ENCODE assay signal across 8 cellular contexts in genomic region chr5:76521240-76521758, GRCh38.
A peak's percentile ranks its signal among the peaks of the same experiment; 100 is the strongest.
DNase-seq lines count a peak whose midpoint lies in the region; ATAC-seq and TF ChIP-seq lines count a peak whose summit lies in the region.

No MANE protein-coding gene starts in this region.

- H3K36me3 ChIP-seq in mesenchymal stem cell (ENCODE audit: control insufficient read depth in 1 of 2, insufficient read depth in 2 of 2, low read depth in 1 of 2, low read length in 2 of 2) (no peaks in the 10 kb centered on the region), neuronal stem cell (replicated peaks in 1 of 2; ENCODE audit: control insufficient read depth in 2 of 2, insufficient read depth in 2 of 2, low read length in 2 of 2) (no peaks in the 10 kb centered on the region), endodermal cell (ENCODE audit: control insufficient read depth, insufficient read depth, low read length) (no peaks in the 10 kb centered on the region)

- no peak overlapping the region for H2BK120ac ChIP-seq in mesenchymal stem cell (ENCODE audit: low read depth, low read length)
- H2BK120ac ChIP-seq in neuronal stem cell (ENCODE audit: low read depth, low read length), result no peak overlapping the region

- H3K36me3 Mint-ChIP-seq in activated CD8-positive, alpha-beta T cell treated with anti-CD3 and anti-CD28 coated beads for 36 hours (ENCODE audit: low read depth), result peaks cover 13% of the 10 kb centered on the region
- H3K36me3 Mint-ChIP-seq in endodermal cell (ENCODE audit: low read depth) (peaks cover 4% of the 10 kb centered on the region), endothelial cell (ENCODE audit: low read depth, unreplicated experiment) (no peaks in the 10 kb centered on the region)

- H3K23ac ChIP-seq in mesenchymal stem cell (ENCODE audit: low read length in 2 of 2) (no peak overlapping the region), neuronal stem cell (ENCODE audit: low read depth, low read length, poor library complexity) (no peak overlapping the region)

- H2AFZ ChIP-seq in mesenchymal stem cell (ENCODE audit: low read depth, low read length), result no peak overlapping the region
- H2AFZ ChIP-seq in neuronal stem cell (ENCODE audit: low read length), result no peak overlapping the region

- POLR2A ChIA-PET in activated CD8-positive, alpha-beta T cell treated with anti-CD3 and anti-CD28 coated beads for 36 hours (lab: Charles Lee), result no interaction called here

- H3K4me3 ChIP-seq in mesenchymal stem cell (ENCODE audit: insufficient read depth in 1 of 2, low read depth in 1 of 2, low read length in 2 of 2), result no peak overlapping the region
- H3K4me3 ChIP-seq in neuronal stem cell (ENCODE audit: low read length in 2 of 2), result no peak overlapping the region
- H3K4me3 ChIP-seq in endodermal cell (ENCODE audit: low read length), result no peak overlapping the region

- intact Hi-C loops in activated CD8-positive, alpha-beta T cell treated with anti-CD3 and anti-CD28 coated beads for 36 hours (cut with micrococcal nuclease), result no loop called here

- peak; percentile 11 for DNase-seq in activated CD8-positive, alpha-beta T cell treated with anti-CD3 and anti-CD28 coated beads for 36 hours
- DNase-seq in mesenchymal stem cell (no peak), ureter (ENCODE audit: low spot score) (no peak), neuronal stem cell (ENCODE audit: low spot score) (no peak), endodermal cell (no peak), endothelial cell (ENCODE audit: low spot score) (no peak)

- WGBS in mesenchymal stem cell, result 79% methylated on average over 5 of the region's 6 CpGs
- no CpG with 5 or more reads among the region's 6 CpGs for WGBS in neuronal stem cell (ENCODE audit: extremely low coverage in 2 of 2, insufficient read length in 2 of 2, insufficient replicate concordance in 1 of 2), 2 donors
- 89 to 93% methylated on average over 4 to 6 of the region's 6 CpGs for WGBS in endodermal cell (ENCODE audit: insufficient coverage in 1 of 2, insufficient read length in 1 of 2), 2 experiments

- no peak overlapping the region for H3K4ac ChIP-seq in mesenchymal stem cell (ENCODE audit: low read depth in 1 of 2, low read length in 2 of 2)
- H3K4ac ChIP-seq in neuronal stem cell (ENCODE audit: low read length), result no peak overlapping the region

- no peaks in the 10 kb centered on the region for H3K9me3 Mint-ChIP-seq in activated CD8-positive, alpha-beta T cell treated with anti-CD3 and anti-CD28 coated beads for 36 hours
- H3K9me3 Mint-ChIP-seq in endodermal cell (peaks cover 17% of the 10 kb centered on the region), endothelial cell (ENCODE audit: unreplicated experiment) (no peaks in the 10 kb centered on the region)

- H2BK15ac ChIP-seq in mesenchymal stem cell (ENCODE audit: low read depth, poor library complexity, severe bottlenecking) (no peak overlapping the region), neuronal stem cell (ENCODE audit: low read length) (no peak overlapping the region)

- H3K4me2 ChIP-seq in mesenchymal stem cell (ENCODE audit: low read length, poor library complexity, severe bottlenecking) (no peak overlapping the region), neuronal stem cell (ENCODE audit: insufficient read depth, low read length, poor library complexity, severe bottlenecking) (no peak overlapping the region)

- H3K79me1 ChIP-seq in mesenchymal stem cell (replicated peaks; ENCODE audit: low read length, poor library complexity, severe bottlenecking) (no peaks in the 10 kb centered on the region), neuronal stem cell (ENCODE audit: low read depth, low read length) (no peaks in the 10 kb centered on the region)

- H3K4me1 Mint-ChIP-seq in activated CD8-positive, alpha-beta T cell treated with anti-CD3 and anti-CD28 coated beads for 36 hours (ENCODE audit: low read depth), result peaks cover 55% of the 10 kb centered on the region
- H3K4me1 Mint-ChIP-seq in endodermal cell, result peaks cover 24% of the 10 kb centered on the region
- peaks cover 7% of the 10 kb centered on the region for H3K4me1 Mint-ChIP-seq in endothelial cell (ENCODE audit: unreplicated experiment)

- H4K91ac ChIP-seq in mesenchymal stem cell (ENCODE audit: low read length) (no peak overlapping the region), neuronal stem cell (ENCODE audit: low read depth, low read length, poor library complexity) (no peak overlapping the region)

- H4K8ac ChIP-seq in mesenchymal stem cell (ENCODE audit: low read length) (no peak overlapping the region), neuronal stem cell (ENCODE audit: low read depth, low read length) (no peak overlapping the region)

- no peak overlapping the region for H3K4me3 Mint-ChIP-seq in activated CD8-positive, alpha-beta T cell treated with anti-CD3 and anti-CD28 coated beads for 36 hours
- no peak overlapping the region for H3K4me3 Mint-ChIP-seq in endodermal cell
- no peak overlapping the region for H3K4me3 Mint-ChIP-seq in endothelial cell (ENCODE audit: unreplicated experiment)

- H3K14ac ChIP-seq in mesenchymal stem cell (ENCODE audit: low read length in 2 of 2) (no peak overlapping the region), neuronal stem cell (ENCODE audit: low read length) (no peak overlapping the region)

- H3K27ac ChIP-seq in mesenchymal stem cell (ENCODE audit: low read length, poor library complexity, severe bottlenecking), result no peak overlapping the region
- no peak overlapping the region for H3K27ac ChIP-seq in neuronal stem cell (replicated peaks; ENCODE audit: low read length)
- H3K27ac ChIP-seq in endodermal cell (ENCODE audit: low read depth, low read length), result no peak overlapping the region

- H2BK5ac ChIP-seq in mesenchymal stem cell (ENCODE audit: low read depth, low read length, poor library complexity, severe bottlenecking) (no peak overlapping the region), neuronal stem cell (ENCODE audit: low read length) (no peak overlapping the region)

- H3K27me3 ChIP-seq in mesenchymal stem cell (ENCODE audit: control insufficient read depth in 1 of 2, insufficient read depth in 1 of 2, low read length in 2 of 2) (peaks cover 0 to 5% of the 10 kb centered on the region in 2 experiments), neuronal stem cell (ENCODE audit: control insufficient read depth in 3 of 3, insufficient read depth in 3 of 3, low read depth in 1 of 3, low read length in 3 of 3) (no peaks in the 10 kb centered on the region), endodermal cell (ENCODE audit: control insufficient read depth, insufficient read depth, low read length, poor library complexity, severe bottlenecking) (no peaks in the 10 kb centered on the region)

- H3K18ac ChIP-seq in mesenchymal stem cell (ENCODE audit: low read depth in 1 of 2, low read length in 2 of 2), result no peak overlapping the region
- H3K18ac ChIP-seq in neuronal stem cell (ENCODE audit: low read length), result no peak overlapping the region

- peak overlapping the region; percentile 82 for H3K27ac Mint-ChIP-seq in activated CD8-positive, alpha-beta T cell treated with anti-CD3 and anti-CD28 coated beads for 36 hours
- no peak overlapping the region for H3K27ac Mint-ChIP-seq in endodermal cell
- no peak overlapping the region for H3K27ac Mint-ChIP-seq in endothelial cell (ENCODE audit: unreplicated experiment)

- ATAC-seq in GM18508 (IDR thresholded peaks at IDR 0.05; ENCODE audit: insufficient read depth, unreplicated experiment) (peak; percentile 78), HG02759 (IDR thresholded peaks at IDR 0.05; ENCODE audit: unreplicated experiment) (peak; percentile 53)
- ATAC-seq in activated CD8-positive, alpha-beta T cell treated with anti-CD3 and anti-CD28 coated beads for 36 hours, result peak; percentile 90

- no peak for TF ChIP-seq CTCF in activated CD8-positive, alpha-beta T cell treated with anti-CD3 and anti-CD28 coated beads for 36 hours (IDR thresholded peaks at IDR 0.05)
- TF ChIP-seq CTCF in endodermal cell (conservative IDR thresholded peaks at IDR 0.05) (no peak), endothelial cell (IDR thresholded peaks at IDR 0.05; ENCODE audit: unreplicated experiment) (no peak)

- H3K9ac ChIP-seq in mesenchymal stem cell (ENCODE audit: low read length), result peak overlapping the region; percentile 66
- H3K9ac ChIP-seq in neuronal stem cell (ENCODE audit: low read depth, low read length, poor library complexity), result no peak overlapping the region
- H3K9ac ChIP-seq in endodermal cell (ENCODE audit: extremely low read depth, low read length, poor library complexity, severe bottlenecking), result no peak overlapping the region

- CTCF ChIA-PET in activated CD8-positive, alpha-beta T cell treated with anti-CD3 and anti-CD28 coated beads for 36 hours (lab: Charles Lee), result interaction anchor here (1.0 to 1.7 kb wide), 2 partner anchors 22 to 118 kb away, joined by 3 to 6 read pairs; no protein-coding TSS in a partner anchor

- H2AK5ac ChIP-seq in mesenchymal stem cell (ENCODE audit: low read length, severe bottlenecking) (no peak overlapping the region), neuronal stem cell (ENCODE audit: low read depth, low read length) (no peak overlapping the region)

- H3K9me3 ChIP-seq in mesenchymal stem cell (ENCODE audit: control insufficient read depth, low read length) (no peaks in the 10 kb centered on the region), neuronal stem cell (replicated peaks in 1 of 2; ENCODE audit: control insufficient read depth in 2 of 2, insufficient read depth in 1 of 2, low read depth in 1 of 2, low read length in 2 of 2) (peaks cover 0 to 5% of the 10 kb centered on the region in 2 donors), endodermal cell (ENCODE audit: control insufficient read depth, low read length) (no peaks in the 10 kb centered on the region)

- no peaks in the 10 kb centered on the region for H3K27me3 Mint-ChIP-seq in activated CD8-positive, alpha-beta T cell treated with anti-CD3 and anti-CD28 coated beads for 36 hours
- peaks cover 6% of the 10 kb centered on the region for H3K27me3 Mint-ChIP-seq in endodermal cell (ENCODE audit: insufficient read depth)
- no peaks in the 10 kb centered on the region for H3K27me3 Mint-ChIP-seq in endothelial cell (ENCODE audit: unreplicated experiment)

- H3K4me1 ChIP-seq in mesenchymal stem cell (ENCODE audit: control insufficient read depth, insufficient read depth, low read depth, low read length), result no peaks in the 10 kb centered on the region
- peaks cover 6 to 24% of the 10 kb centered on the region in 2 donors for H3K4me1 ChIP-seq in neuronal stem cell (ENCODE audit: control insufficient read depth in 2 of 2, insufficient read depth in 1 of 2, low read depth in 1 of 2, low read length in 2 of 2)
- H3K4me1 ChIP-seq in endodermal cell (ENCODE audit: control insufficient read depth, insufficient read depth, low read length), result no peaks in the 10 kb centered on the region

- no peak overlapping the region for H2BK12ac ChIP-seq in mesenchymal stem cell (ENCODE audit: low read length in 2 of 2)
- H2BK12ac ChIP-seq in neuronal stem cell (ENCODE audit: low read length), result no peak overlapping the region
